16 cellular contexts compared by ENCODE assay signal in genomic region chr16:68646948-68647659, GRCh38. TPM values are rescaled to one million over a fixed set of nuclear protein-coding genes. Genes with fewer than 3 reads are reported as not detected.
A peak's percentile ranks its signal among the peaks of the same experiment; 100 is the strongest.
DNase-seq lines count a peak whose midpoint lies in the region; ATAC-seq and TF ChIP-seq lines count a peak whose summit lies in the region.
"Had no signal": no experiment of that assay in that cellular context is flagged by ENCODE, and none has a peak within 500 bp of the region (broad histone marks: within the 10 kb centered on the region; RNA-seq: fewer than 3 reads in every experiment).

No MANE protein-coding gene starts in this region.

- CTCF ChIA-PET in HEK293 (lab: Yijun Ruan, JAX) = no interaction called here

- POLR2A ChIA-PET in HEK293 (lab: Yijun Ruan, JAX) = interaction anchor here (0.6 kb wide), 1 partner anchor 562 kb away, joined by 3 read pairs; no protein-coding TSS in a partner anchor

- DNase-seq in DMS79 treated with DMSO at 0.1 percent for 48 hours (lab: John Stamatoyannopoulos, UW) (peak; percentile 67), breast epithelium (ENCODE audit: low spot score in 2 of 2) (no peak), nephron progenitor cell (no peak), NCI-H2227 treated with DMSO at 0.1 percent for 48 hours (lab: John Stamatoyannopoulos, UW) (no peak), NCI-H128 (lab: John Stamatoyannopoulos, UW; ENCODE audit: unreplicated experiment) (no peak)
- DNase-seq: activated CD8-positive, alpha-beta memory T cell treated with anti-CD3 and anti-CD28 coated beads for 24 hours; BE2C; DMS153; GOT3; NCI-H1092; occipital lobe had no signal

- peaks cover 0 to 11% of the 10 kb centered on the region in 2 donors for H3K27me3 ChIP-seq in breast epithelium

- H3K27ac ChIP-seq in HEK293 (ENCODE audit: extremely low read depth, low read depth, low read length) = no peak overlapping the region
- peak overlapping the region in 1 of 2 donors; percentile 75 for H3K27ac ChIP-seq in breast epithelium

- no peak overlapping the region for H3K27ac Mint-ChIP-seq in nephron progenitor cell
- H3K27ac Mint-ChIP-seq: memory B cell had no signal

- ATAC-seq in HG03521 (IDR thresholded peaks at IDR 0.05; ENCODE audit: unreplicated experiment) = no peak
- no peak for ATAC-seq in activated CD4-positive, CD25-positive, alpha-beta regulatory T cell treated with anti-CD3 and anti-CD28 coated beads, Interleukin-2, amount 50 U/mL, for 24 hours

- H3K36me3 ChIP-seq in HEK293 (ENCODE audit: control insufficient read depth in 2 of 2, insufficient read depth in 1 of 2, low read length in 2 of 2) = no peaks in the 10 kb centered on the region
- H3K36me3 ChIP-seq in breast epithelium = no peaks in the 10 kb centered on the region
- H3K36me3 ChIP-seq: BE2C had no signal

- TF ChIP-seq CTCF in HEK293 (tag by site-specific recombination; IDR thresholded peaks at IDR 0.05) (no peak), breast epithelium (IDR thresholded peaks at IDR 0.05) (no peak), nephron progenitor cell (IDR thresholded peaks at IDR 0.05) (no peak)

- intact Hi-C loops in breast epithelium (cut with DNase I; ENCODE audit: low total_unique reads) = no loop called here

- no peaks in the 10 kb centered on the region for H3K36me3 Mint-ChIP-seq in nephron progenitor cell (ENCODE audit: low read depth)

- peak overlapping the region; percentile 86 for H3K4me3 Mint-ChIP-seq in nephron progenitor cell
- H3K4me3 Mint-ChIP-seq: memory B cell had no signal

- H3K4me1 ChIP-seq in HEK293 (ENCODE audit: control insufficient read depth, insufficient read depth, low read length) (peaks cover 4% of the 10 kb centered on the region; the same call in 1 of the 2 replicates), breast epithelium (peaks cover 0 to 12% of the 10 kb centered on the region in 2 donors)
- H3K4me1 ChIP-seq: BE2C had no signal

- H3K27me3 Mint-ChIP-seq in nephron progenitor cell (ENCODE audit: low read depth, poor library complexity) = peaks cover 30% of the 10 kb centered on the region

- H3K9me3 Mint-ChIP-seq in nephron progenitor cell = no peaks in the 10 kb centered on the region
- H3K9me3 Mint-ChIP-seq: IgD-negative memory B cell, memory B cell had no signal

- no peak for TF ChIP-seq POLR2A in breast epithelium (IDR thresholded peaks at IDR 0.05)

- H3K4me1 Mint-ChIP-seq in nephron progenitor cell = peaks cover 35% of the 10 kb centered on the region

- H3K4me3 ChIP-seq in HEK293 (ENCODE audit: low read depth, low read length) = no peak overlapping the region
- peak overlapping the region in 2 of 3 donors; percentile 81 for H3K4me3 ChIP-seq in breast epithelium

- no peaks in the 10 kb centered on the region for H3K9me3 ChIP-seq in HEK293 (ENCODE audit: control insufficient read depth, insufficient read depth, low read depth, low read length)
- H3K9me3 ChIP-seq in breast epithelium = no peaks in the 10 kb centered on the region
- H3K9me3 ChIP-seq: BE2C had no signal

TF ChIP-seq in HEK293, 187 proteins besides CTCF, POLR2A, EP300 and RAD21 (continues in another document):
- no peak for TF ChIP-seq ZNF324 (tag by site-specific recombination; IDR thresholded peaks at IDR 0.05)
- no peak for TF ChIP-seq ZNF140 (tag by site-specific recombination; IDR thresholded peaks at IDR 0.05)
- no peak for TF ChIP-seq MEIS1 (CRISPR knock-in tag; IDR thresholded peaks at IDR 0.05; ENCODE audit: borderline replicate concordance)
- TF ChIP-seq ZBTB44 (tag by site-specific recombination; IDR thresholded peaks at IDR 0.05) = peak; percentile 82
- TF ChIP-seq ZNF843 (tag by site-specific recombination; IDR thresholded peaks at IDR 0.05) = 0 out of 2 replicates have a peak, but pooled peaks have one; percentile 41
- TF ChIP-seq ZNF341 (tag by site-specific recombination; IDR thresholded peaks at IDR 0.05; ENCODE audit: low read depth) = no peak
- TF ChIP-seq ZNF660 (tag by site-specific recombination; IDR thresholded peaks at IDR 0.05) = no peak
- TF ChIP-seq PRDM6 (tag by site-specific recombination; IDR thresholded peaks at IDR 0.05) = peak; percentile 89
- TF ChIP-seq PRDM4 (tag by site-specific recombination; IDR thresholded peaks at IDR 0.05) = peak; percentile 33; the same call in 1 of the 2 replicates
- TF ChIP-seq SP3 (tag by site-specific recombination; IDR thresholded peaks at IDR 0.05) = no peak
- TF ChIP-seq KLF10 (tag by site-specific recombination; IDR thresholded peaks at IDR 0.05) = no peak
- no peak for TF ChIP-seq ZNF777 (tag by site-specific recombination; IDR thresholded peaks at IDR 0.05; ENCODE audit: borderline replicate concordance)
- TF ChIP-seq ZNF561 (tag by site-specific recombination; IDR thresholded peaks at IDR 0.05; ENCODE audit: borderline replicate concordance) = peak; percentile 62; the same call in 1 of the 2 replicates
- TF ChIP-seq ZNF223 (tag by site-specific recombination; IDR thresholded peaks at IDR 0.05) = no peak
- TF ChIP-seq ATF2 (tag by site-specific recombination; IDR thresholded peaks at IDR 0.05; ENCODE audit: low read depth) = peak; percentile 83
- TF ChIP-seq SP7 (tag by site-specific recombination; IDR thresholded peaks at IDR 0.05) = peak; percentile 57; the same call in 1 of the 2 replicates
- no peak for TF ChIP-seq ZNF473 (tag by site-specific recombination; IDR thresholded peaks at IDR 0.05)
- peak; percentile 37; the same call in 1 of the 2 replicates for TF ChIP-seq ZXDB (tag by site-specific recombination; IDR thresholded peaks at IDR 0.05)

RNA-seq across cellular contexts. Expression of gene CDH3, which starts 2.0 kb away (rescaled TPM):
- total RNA-seq in breast epithelium = 10 to 100 TPM in 2 of 3 donors, under 1 TPM in 1; 0.32 to 62.6 (median 39.0) TPM
